30 cellular contexts compared by ENCODE assay signal in genomic region chr11:73551697-73552096, GRCh38. TPM values are rescaled to one million over a fixed set of nuclear protein-coding genes. Genes with fewer than 3 reads are reported as not detected.
DNase-seq lines count a peak whose midpoint lies in the region; ATAC-seq and TF ChIP-seq lines count a peak whose summit lies in the region.
"Had no signal": no experiment of that assay in that cellular context is flagged by ENCODE, and none has a peak within 500 bp of the region (broad histone marks: within the 10 kb centered on the region; RNA-seq: fewer than 3 reads in every experiment).

No MANE protein-coding gene starts in this region.

- H3K9me3 ChIP-seq in left lung (no peaks in the 10 kb centered on the region), hepatocyte (ENCODE audit: low read depth) (no peaks in the 10 kb centered on the region)
- H3K9me3 ChIP-seq: breast epithelium, gastroesophageal sphincter, HAP-1, spleen, stomach, thyroid gland had no signal

- H3K4me1 ChIP-seq in left lung (peaks cover 4 to 47% of the 10 kb centered on the region in 2 donors), hepatocyte (ENCODE audit: insufficient read depth) (no peaks in the 10 kb centered on the region)
- H3K4me1 ChIP-seq: breast epithelium, parathyroid adenoma had no signal

- H3K4me2 ChIP-seq in hepatocyte, result no peak overlapping the region
- H3K4me2 ChIP-seq: PC-9 had no signal

- no peak overlapping the region for H3K27ac ChIP-seq in left lung
- no peak overlapping the region for H3K27ac ChIP-seq in hepatocyte
- H3K27ac ChIP-seq in caudate nucleus (ENCODE audit: low read depth, low read length), result no peak overlapping the region
- H3K27ac ChIP-seq: breast epithelium, gastroesophageal sphincter, parathyroid adenoma, PC-9, spleen, stomach, thyroid gland had no signal

- H3K4me1 Mint-ChIP-seq in WTC11, result peaks cover 46% of the 10 kb centered on the region

- no peak overlapping the region for H2AFZ ChIP-seq in hepatocyte
- H2AFZ ChIP-seq: parathyroid adenoma, PC-9 had no signal

- no peaks in the 10 kb centered on the region for H3K27me3 Mint-ChIP-seq in WTC11 (ENCODE audit: low read depth)
- H3K27me3 Mint-ChIP-seq: activated T-helper 17 cell treated with anti-CD3 and anti-CD28 coated beads, Interleukin-2, amount 50 U/mL, for 72 hours; CD4-positive, alpha-beta T cell had no signal

- H3K27me3 ChIP-seq in left lung (no peaks in the 10 kb centered on the region), hepatocyte (no peaks in the 10 kb centered on the region)
- H3K27me3 ChIP-seq: breast epithelium, gastroesophageal sphincter, spleen, stomach, thyroid gland had no signal

- no peak overlapping the region for H3K4me3 Mint-ChIP-seq in WTC11
- H3K4me3 Mint-ChIP-seq: activated CD8-positive, alpha-beta T cell treated with anti-CD3 and anti-CD28 coated beads, Interleukin-2, amount 10 ng/mL, durations not matched to agents 7 days and 5 days; activated T-helper 17 cell treated with anti-CD3 and anti-CD28 coated beads, Interleukin-2, amount 50 U/mL, for 72 hours; CD4-positive, alpha-beta T cell; neural crest cell had no signal

- WGBS in hepatocyte (ENCODE audit: low lambda C conversion rate, missing lambda C conversion rate), result 44% methylated on average over 1 of the region's 1 CpG

- H3K27ac Mint-ChIP-seq in WTC11, result peak overlapping the region; percentile 14; the same call in 1 of the 2 replicates
- H3K27ac Mint-ChIP-seq: activated CD8-positive, alpha-beta T cell treated with anti-CD3 and anti-CD28 coated beads, Interleukin-2, amount 10 ng/mL, durations not matched to agents 7 days and 5 days had no signal

- ATAC-seq in WTC11, result peak; percentile 48; the same call in 1 of the 2 replicates
- peak; percentile 90 for ATAC-seq in left lung
- no peak for ATAC-seq in GM18498 (IDR thresholded peaks at IDR 0.05; ENCODE audit: unreplicated experiment)
- ATAC-seq: activated CD8-positive, alpha-beta T cell treated with anti-CD3 and anti-CD28 coated beads, Interleukin-2, amount 10 ng/mL, durations not matched to agents 7 days and 5 days; activated T-helper 17 cell treated with anti-CD3 and anti-CD28 coated beads, Interleukin-2, amount 50 U/mL, for 72 hours; gastroesophageal sphincter; left lobe of liver had no signal

- DNase-seq in NCI-H82 (lab: John Stamatoyannopoulos, UW), result peak; percentile 43
- no peak for DNase-seq in NCI-H82 treated with DMSO at 0.1 percent for 48 hours (lab: John Stamatoyannopoulos, UW; ENCODE audit: unreplicated experiment)
- peak; percentile 61 for DNase-seq in NCI-H1694 (lab: John Stamatoyannopoulos, UW)
- no peak for DNase-seq in WTC11 (ENCODE audit: low spot score)
- DNase-seq in left lung, result no peak
- DNase-seq in hepatocyte (ENCODE audit: low spot score), result no peak
- DNase-seq in caudate nucleus (lab: John Stamatoyannopoulos, UW), result no peak
- DNase-seq: activated CD8-positive, alpha-beta T cell treated with anti-CD3 and anti-CD28 coated beads, Interleukin-2, amount 10 ng/mL, durations not matched to agents 7 days and 5 days; activated naive CD4-positive, alpha-beta T cell treated with anti-CD3 and anti-CD28 coated beads, Interleukin-2, amount 50 U/mL, for 16 hours; amygdala; CD4-positive, alpha-beta T cell; effector CD4-positive, alpha-beta T cell; mesendoderm; MM.1S; NCI-H1105 treated with DMSO at 0.1 percent for 48 hours; NCI-H2107; NCI-H510A treated with DMSO at 0.1 percent for 48 hours; PC-9; spleen; stimulated activated CD4-positive, alpha-beta T cell treated with anti-CD3 and anti-CD28 coated beads, Interleukin-2, amount 100 ng/mL, for 24 hours; stomach had no signal

- H3K4me3 ChIP-seq in left lung, result no peak overlapping the region
- no peak overlapping the region for H3K4me3 ChIP-seq in hepatocyte
- H3K4me3 ChIP-seq: breast epithelium, gastroesophageal sphincter, HAP-1, PC-9, spleen, stomach, thyroid gland had no signal

- H3K79me2 ChIP-seq in hepatocyte, result peaks cover 26% of the 10 kb centered on the region

- intact Hi-C loops in left lung (cut with DNase I), result no loop called here

- POLR2A ChIA-PET in WTC11 (lab: Charles Lee), result interaction anchor here (0.7 kb wide), 1 partner anchor 200 kb away, joined by 3 read pairs; no protein-coding TSS in a partner anchor

- no peaks in the 10 kb centered on the region for H3K9me2 ChIP-seq in hepatocyte (replicated peaks; ENCODE audit: insufficient read depth)

- no peaks in the 10 kb centered on the region for H3K36me3 Mint-ChIP-seq in WTC11

- TF ChIP-seq CTCF in WTC11 (IDR thresholded peaks at IDR 0.05) (no peak), left lung (IDR thresholded peaks at IDR 0.05) (no peak), hepatocyte (IDR thresholded peaks at IDR 0.05; ENCODE audit: poor library complexity) (no peak)

- CTCF ChIA-PET in WTC11 (lab: Charles Lee), result interaction anchor here (1.2 to 2.9 kb wide), 2 partner anchors 73 to 191 kb away, joined by 3 to 8 read pairs; no protein-coding TSS in a partner anchor

- H3K36me3 ChIP-seq in left lung (no peaks in the 10 kb centered on the region), hepatocyte (replicated peaks; ENCODE audit: insufficient read depth, low read depth) (no peaks in the 10 kb centered on the region)
- H3K36me3 ChIP-seq: breast epithelium, gastroesophageal sphincter, HAP-1, spleen, stomach, thyroid gland had no signal

- no peaks in the 10 kb centered on the region for H4K20me1 ChIP-seq in hepatocyte (ENCODE audit: insufficient read depth, poor library complexity, severe bottlenecking)

- no peaks in the 10 kb centered on the region for H3K9me3 Mint-ChIP-seq in WTC11
- H3K9me3 Mint-ChIP-seq: activated T-helper 17 cell treated with anti-CD3 and anti-CD28 coated beads, Interleukin-2, amount 50 U/mL, for 72 hours; CD4-positive, alpha-beta T cell; neural crest cell had no signal

TF ChIP-seq in WTC11, 78 proteins besides CTCF, POLR2A, EP300 and RAD21:
- TF ChIP-seq ETV6 (CRISPR knock-in tag; IDR thresholded peaks at IDR 0.05), result no peak
- no peak for TF ChIP-seq MAX (CRISPR knock-in tag; IDR thresholded peaks at IDR 0.05)
- TF ChIP-seq ARID4B (CRISPR knock-in tag; IDR thresholded peaks at IDR 0.05; ENCODE audit: borderline replicate concordance), result no peak
- no peak for TF ChIP-seq CBFB (CRISPR knock-in tag; IDR thresholded peaks at IDR 0.05; ENCODE audit: low read depth)
- TF ChIP-seq IRF2 (CRISPR knock-in tag; IDR thresholded peaks at IDR 0.05; ENCODE audit: borderline replicate concordance, low read depth), result no peak
- no peak for TF ChIP-seq NR3C1 (CRISPR knock-in tag; conservative IDR thresholded peaks at IDR 0.05; ENCODE audit: low read depth)

RNA-seq across cellular contexts. Expression of gene FAM168A, which starts 46.2 kb away (rescaled TPM):
- total RNA-seq in WTC11 (2021), result 23.6 to 25.9 TPM (median 24.2 TPM) in 3 replicates
- total RNA-seq in left lung, result 10 to 100 TPM; 28.2 to 35.6 TPM
- total RNA-seq in hepatocyte, result 21.1 and 24.5 TPM in 2 replicates
- 5.7 and 6.3 TPM in 2 replicates for polyA plus RNA-seq in hepatocyte

Comparison
In these comparisons a context has a peak if more than half of its experiments do, and no peak if none do; other contexts are left out.
1. DNase-seq: peak in NCI-H82 (single experiment) and NCI-H1694 (single experiment); none in NCI-H82 treated with DMSO at 0.1 percent for 48 hours (single experiment), WTC11 (single experiment), left lung (0 of 2), hepatocyte (single experiment) and caudate nucleus (0 of 61).